In genomic region chr13:77386880-77387606, GRCh38 we compare ENCODE assay signal across 10 cellular contexts.
DNase-seq lines count a peak whose midpoint lies in the region; ATAC-seq and TF ChIP-seq lines count a peak whose summit lies in the region.
"Had no signal": no experiment of that assay in that cellular context is flagged by ENCODE, and none has a peak within 500 bp of the region (broad histone marks: within the 10 kb centered on the region; RNA-seq: fewer than 3 reads in every experiment).

No MANE protein-coding gene starts in this region.

- no peak overlapping the region for H3T11ph ChIP-seq in H9 (ENCODE audit: low read length)

- no peak overlapping the region for H2AK5ac ChIP-seq in H9 (ENCODE audit: insufficient read length, low read length)

- H3K4me2 ChIP-seq in Karpas-422 (ENCODE audit: low read depth, low read length, poor library complexity, severe bottlenecking), result no peak overlapping the region
- H3K4me2 ChIP-seq in H9 (ENCODE audit: insufficient read depth, insufficient read length, low read length), result no peak overlapping the region

- no CpG with 5 or more reads among the region's 5 CpGs for WGBS in H9 (ENCODE audit: extremely low coverage, insufficient read length, low lambda C conversion rate)

- H2BK15ac ChIP-seq in H9 (ENCODE audit: low read depth, low read length), result no peak overlapping the region

- no peak overlapping the region for H2BK12ac ChIP-seq in H9 (ENCODE audit: insufficient read length, low read depth, low read length)

- H4K20me1 ChIP-seq in Karpas-422 (ENCODE audit: insufficient read depth, low read depth, low read length) (no peaks in the 10 kb centered on the region), H9 (ENCODE audit: control insufficient read depth, insufficient read depth, insufficient read length) (no peaks in the 10 kb centered on the region)

- TF ChIP-seq CTCF in type B pancreatic cell (conservative IDR thresholded peaks at IDR 0.05) (no peak), H9 (conservative IDR thresholded peaks at IDR 0.05) (no peak)

- H4K5ac ChIP-seq in H9 (ENCODE audit: insufficient read length, low read depth, low read length), result no peak overlapping the region

- H3K27me3 ChIP-seq in Karpas-422 (ENCODE audit: low read length), result no peaks in the 10 kb centered on the region
- H3K27me3 ChIP-seq in H9 (ENCODE audit: insufficient read depth, low read length), result no peaks in the 10 kb centered on the region
- H3K27me3 ChIP-seq: uterus had no signal

- H3K4me1 Mint-ChIP-seq in type B pancreatic cell (ENCODE audit: unreplicated experiment) (no peaks in the 10 kb centered on the region), H9 (peaks cover 25 to 26% of the 10 kb centered on the region in 2 experiments)

- H3K36me3 Mint-ChIP-seq in type B pancreatic cell (no peaks in the 10 kb centered on the region), H9 (ENCODE audit: insufficient read depth in 1 of 3, low read depth in 3 of 3) (peaks cover 0 to 5% (median 0%) of the 10 kb centered on the region in 3 experiments; a peak in 1 of 7 replicates)

- H3K4me3 Mint-ChIP-seq in type B pancreatic cell, result no peak overlapping the region
- H3K4me3 Mint-ChIP-seq in H9, result no peak overlapping the region

- peak; percentile 17 for DNase-seq in Ammon's horn (ENCODE audit: low spot score)
- DNase-seq in NOMO-1 (lab: John Stamatoyannopoulos, UW; ENCODE audit: unreplicated experiment in 2 of 2), result peak; percentile 75 to 94
- DNase-seq in hepatic stellate cell (ENCODE audit: low spot score), result peak; percentile 34
- no peak for DNase-seq in type B pancreatic cell (ENCODE audit: extremely low spot score, unreplicated experiment)
- no peak for DNase-seq in DMS79 (lab: John Stamatoyannopoulos, UW)
- DNase-seq in Karpas-422, result no peak
- DNase-seq in H9, result no peak
- DNase-seq: activated gamma-delta T cell, uterus had no signal

- H2AFZ ChIP-seq in Karpas-422 (ENCODE audit: low read length) (no peak overlapping the region), H9 (ENCODE audit: low read length) (no peak overlapping the region)

- H2BK5ac ChIP-seq in H9 (ENCODE audit: insufficient read length, low read length), result no peak overlapping the region

- no peak overlapping the region for H2BK20ac ChIP-seq in H9 (ENCODE audit: low read depth, low read length, poor library complexity, severe bottlenecking)

- H2BK120ac ChIP-seq in H9 (ENCODE audit: low read depth, low read length, poor library complexity, severe bottlenecking), result no peak overlapping the region

- no peak overlapping the region for H3K27ac Mint-ChIP-seq in type B pancreatic cell
- no peak overlapping the region for H3K27ac Mint-ChIP-seq in H9

- H3K9me3 ChIP-seq in Karpas-422 (ENCODE audit: low read length) (no peaks in the 10 kb centered on the region), H9 (ENCODE audit: control insufficient read depth, low read depth, low read length) (no peaks in the 10 kb centered on the region)
- H3K9me3 ChIP-seq: uterus had no signal

- no peak overlapping the region for H3K18ac ChIP-seq in H9 (ENCODE audit: insufficient read length, low read depth, low read length)

- no peaks in the 10 kb centered on the region for H3K79me1 ChIP-seq in H9 (ENCODE audit: insufficient read depth, low read depth, low read length, poor library complexity, severe bottlenecking)

- no peak overlapping the region for H3K9ac ChIP-seq in Karpas-422 (ENCODE audit: low read length)
- no peak overlapping the region for H3K9ac ChIP-seq in H9 (ENCODE audit: extremely low read depth, insufficient read length, low read length)

- peak; percentile 52 for ATAC-seq in GM21447 (IDR thresholded peaks at IDR 0.05; ENCODE audit: unreplicated experiment)

- H3K79me2 ChIP-seq in Karpas-422 (ENCODE audit: low read length) (no peaks in the 10 kb centered on the region), H9 (ENCODE audit: insufficient read depth, low read length) (no peaks in the 10 kb centered on the region)

- no peaks in the 10 kb centered on the region for H3K4me1 ChIP-seq in Karpas-422 (ENCODE audit: low read length)
- no peaks in the 10 kb centered on the region for H3K4me1 ChIP-seq in H9 (ENCODE audit: insufficient read depth, low read length)
- H3K4me1 ChIP-seq: uterus had no signal

- H3K27me3 Mint-ChIP-seq in type B pancreatic cell (no peaks in the 10 kb centered on the region), H9 (ENCODE audit: low read depth) (no peaks in the 10 kb centered on the region)

- H3K4ac ChIP-seq in H9 (ENCODE audit: low read depth, low read length), result no peak overlapping the region

- H4K8ac ChIP-seq in H9 (replicated peaks; ENCODE audit: insufficient read length, low read depth, low read length), result no peak overlapping the region

- no peak overlapping the region for H3K4me3 ChIP-seq in Karpas-422 (ENCODE audit: low read length)
- H3K4me3 ChIP-seq: uterus had no signal

- no peak overlapping the region for H4K91ac ChIP-seq in H9 (ENCODE audit: insufficient read length, low read depth, low read length)

- H3K23me2 ChIP-seq in H9 (ENCODE audit: insufficient read length, low read depth, low read length, poor library complexity, severe bottlenecking), result no peaks in the 10 kb centered on the region

- H3K9me3 Mint-ChIP-seq in type B pancreatic cell, result peaks cover 6% of the 10 kb centered on the region
- H3K9me3 Mint-ChIP-seq in H9, result no peaks in the 10 kb centered on the region; a peak in 1 of 5 replicates

- no peak overlapping the region for H3K27ac ChIP-seq in Karpas-422 (ENCODE audit: low read length)
- no peak overlapping the region for H3K27ac ChIP-seq in H9 (ENCODE audit: insufficient read length, low read depth, low read length)

- H3K56ac ChIP-seq in H9 (ENCODE audit: insufficient read length, low read depth, low read length), result no peak overlapping the region

- no peaks in the 10 kb centered on the region for H3K36me3 ChIP-seq in Karpas-422 (ENCODE audit: insufficient read depth, low read length)
- H3K36me3 ChIP-seq: uterus had no signal

- H3K9me2 ChIP-seq in Karpas-422 (replicated peaks; ENCODE audit: insufficient read depth, low read length), result no peaks in the 10 kb centered on the region

- H3K14ac ChIP-seq in H9 (ENCODE audit: insufficient read depth, low read length), result no peak overlapping the region

- no peak overlapping the region for H3K23ac ChIP-seq in H9 (ENCODE audit: insufficient read length, low read depth, low read length)

Comparison
In these comparisons a context has a peak if more than half of its experiments do, and no peak if none do; other contexts are left out.
1. DNase-seq: peak in Ammon's horn (single experiment), NOMO-1 (2 of 2) and hepatic stellate cell (single experiment); none in type B pancreatic cell (single experiment), DMS79 (single experiment), Karpas-422 (single experiment) and H9 (single experiment).